ENCODE assay signal across 1 cellular context in the genomic region with DNA sequence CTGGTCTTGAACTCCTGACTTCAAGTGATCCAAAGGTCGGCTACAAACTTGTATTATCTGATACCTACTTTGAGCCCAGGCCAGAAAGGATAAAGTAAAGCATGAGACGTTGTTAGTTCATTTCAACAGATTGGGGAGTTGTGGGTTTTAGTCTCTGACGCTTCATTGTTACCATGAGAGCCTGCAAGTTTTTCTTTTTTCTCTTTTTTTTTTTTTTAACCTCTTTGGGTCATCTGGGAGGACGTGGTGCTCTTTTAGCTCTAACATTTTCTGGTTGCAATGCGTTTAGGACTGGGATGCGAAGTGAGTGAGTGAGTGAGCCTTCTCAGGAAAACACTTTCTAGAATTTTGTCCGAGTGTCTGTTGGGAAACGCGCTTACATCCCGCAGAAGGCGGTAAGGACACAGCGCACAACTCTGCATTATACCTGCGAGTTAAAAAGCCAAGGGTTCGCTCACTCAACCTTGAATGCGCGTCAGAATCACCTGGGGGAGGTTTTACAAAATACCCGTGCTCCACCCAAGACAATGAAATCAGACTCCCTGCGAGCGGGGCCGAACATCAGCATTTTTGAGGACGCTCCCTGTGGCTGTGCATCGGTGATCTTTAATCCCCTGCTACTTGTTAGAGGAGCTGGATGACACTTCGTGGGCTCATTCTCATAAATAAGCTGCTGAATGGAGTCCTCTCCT.
TF ChIP-seq lines count a peak whose summit lies in the region.

No MANE protein-coding gene starts in this region.

TF ChIP-seq in GM12878, 131 proteins besides CTCF, POLR2A, EP300 and RAD21:
- TF ChIP-seq CEBPB (IDR thresholded peaks at IDR 0.05; ENCODE audit: borderline replicate concordance in 1 of 2, low read depth in 2 of 2, low read length in 2 of 2): no peak
- TF ChIP-seq ZNF384 (IDR thresholded peaks at IDR 0.05; ENCODE audit: borderline replicate concordance, low read depth, low read length): peak; percentile 54; the same call in 1 of the 2 replicates
- peak; percentile 8; the same call in 1 of the 2 replicates for TF ChIP-seq CREM (IDR thresholded peaks at IDR 0.05; ENCODE audit: low read depth)
TF ChIP-seq in GM12878: peak in this region for 2.
